Comparison of ENCODE assay signal across 9 cellular contexts in genomic region chr3:9947025-9947995, GRCh38. TPM values are rescaled to one million over a fixed set of nuclear protein-coding genes. Genes with fewer than 3 reads are reported as not detected.
DNase-seq lines count a peak whose midpoint lies in the region; ATAC-seq, FAIRE-seq and TF ChIP-seq lines count a peak whose summit lies in the region.
"Had no signal": no experiment of that assay in that cellular context is flagged by ENCODE, and none has a peak within 500 bp of the region (broad histone marks: within the 10 kb centered on the region; RNA-seq: fewer than 3 reads in every experiment).

No MANE protein-coding gene starts in this region.

- no peak for TF ChIP-seq POLR2A in GM12892 (IDR thresholded peaks at IDR 0.05; ENCODE audit: low read depth, low read length)

- peak overlapping the region; percentile 29 for H3K4me3 ChIP-seq in parathyroid adenoma (ENCODE audit: low read depth, low read length)

- H3K9ac ChIP-seq in parathyroid adenoma, result no peak overlapping the region

- TF ChIP-seq CTCF in parathyroid adenoma (IDR thresholded peaks at IDR 0.05), result no peak

- H3K9me3 Mint-ChIP-seq in activated naive CD4-positive, alpha-beta T cell treated with anti-CD3 and anti-CD28 coated beads, Interleukin-2, amount 10 ng/mL, durations not matched to agents 7 days and 5 days, result no peaks in the 10 kb centered on the region
- no peaks in the 10 kb centered on the region for H3K9me3 Mint-ChIP-seq in activated T-helper 2 cell treated with anti-CD3 and anti-CD28 coated beads, Interferon-gamma antibody, Interleukin-2, Interleukin-4, amounts not matched to agents 10 μg/mL and 5 μg/mL and 100 μg/mL, durations not matched to agents 14 hours and 24 hours and 36 hours
- H3K9me3 Mint-ChIP-seq: T-helper 1 cell treated with Interleukin-12 subunit alpha and Interleukin-12 subunit beta and Interleukin-4 antibody, amounts not matched to agents 30 μg/mL and 1 μg/mL, for 36 hours had no signal

- no peak for FAIRE-seq in GM12892 (lab: Jason Lieb, UNC)

- no peak overlapping the region for H3K27ac Mint-ChIP-seq in activated naive CD4-positive, alpha-beta T cell treated with anti-CD3 and anti-CD28 coated beads, Interleukin-2, amount 10 ng/mL, durations not matched to agents 7 days and 5 days
- H3K27ac Mint-ChIP-seq in activated T-helper 2 cell treated with anti-CD3 and anti-CD28 coated beads, Interferon-gamma antibody, Interleukin-2, Interleukin-4, amounts not matched to agents 10 μg/mL and 5 μg/mL and 100 μg/mL, durations not matched to agents 14 hours and 24 hours and 36 hours, result no peak overlapping the region

- no peak overlapping the region for H3K4me3 Mint-ChIP-seq in activated naive CD4-positive, alpha-beta T cell treated with anti-CD3 and anti-CD28 coated beads, Interleukin-2, amount 10 ng/mL, durations not matched to agents 7 days and 5 days
- H3K4me3 Mint-ChIP-seq in activated T-helper 2 cell treated with anti-CD3 and anti-CD28 coated beads, Interferon-gamma antibody, Interleukin-2, Interleukin-4, amounts not matched to agents 10 μg/mL and 5 μg/mL and 100 μg/mL, durations not matched to agents 14 hours and 24 hours and 36 hours (ENCODE audit: low read depth), result no peak overlapping the region

- H3K27me3 Mint-ChIP-seq in activated naive CD4-positive, alpha-beta T cell treated with anti-CD3 and anti-CD28 coated beads, Interleukin-2, amount 10 ng/mL, durations not matched to agents 7 days and 5 days, result no peaks in the 10 kb centered on the region
- no peaks in the 10 kb centered on the region for H3K27me3 Mint-ChIP-seq in activated T-helper 2 cell treated with anti-CD3 and anti-CD28 coated beads, Interferon-gamma antibody, Interleukin-2, Interleukin-4, amounts not matched to agents 10 μg/mL and 5 μg/mL and 100 μg/mL, durations not matched to agents 14 hours and 24 hours and 36 hours (ENCODE audit: low read depth)

- no peaks in the 10 kb centered on the region for H3K9me3 ChIP-seq in parathyroid adenoma (ENCODE audit: control insufficient read depth, low read length)

- H3K27ac ChIP-seq in parathyroid adenoma, result no peak overlapping the region

- intact Hi-C loops in Right ventricle myocardium inferior (cut with DNase I), result no loop called here
- intact Hi-C loops in activated T-helper 2 cell treated with anti-CD3 and anti-CD28 coated beads, Interferon-gamma antibody, Interleukin-2, Interleukin-4, amounts not matched to agents 10 μg/mL and 5 μg/mL and 100 μg/mL, durations not matched to agents 14 hours and 24 hours and 36 hours (cut with micrococcal nuclease), result loop anchor here (2.0 kb wide), 1 partner anchor 15 kb away; the partner anchor contains the start of gene CRELD1

- peaks cover 23% of the 10 kb centered on the region for H3K4me1 Mint-ChIP-seq in activated naive CD4-positive, alpha-beta T cell treated with anti-CD3 and anti-CD28 coated beads, Interleukin-2, amount 10 ng/mL, durations not matched to agents 7 days and 5 days
- H3K4me1 Mint-ChIP-seq in activated T-helper 2 cell treated with anti-CD3 and anti-CD28 coated beads, Interferon-gamma antibody, Interleukin-2, Interleukin-4, amounts not matched to agents 10 μg/mL and 5 μg/mL and 100 μg/mL, durations not matched to agents 14 hours and 24 hours and 36 hours (ENCODE audit: low read depth), result peaks cover 15% of the 10 kb centered on the region

- ATAC-seq in HG02678 (IDR thresholded peaks at IDR 0.05; ENCODE audit: unreplicated experiment) (peak; percentile 25), Right ventricle myocardium inferior (peak; percentile 87)

- H3K36me3 Mint-ChIP-seq in activated naive CD4-positive, alpha-beta T cell treated with anti-CD3 and anti-CD28 coated beads, Interleukin-2, amount 10 ng/mL, durations not matched to agents 7 days and 5 days, result peaks cover 4% of the 10 kb centered on the region
- H3K36me3 Mint-ChIP-seq in activated T-helper 2 cell treated with anti-CD3 and anti-CD28 coated beads, Interferon-gamma antibody, Interleukin-2, Interleukin-4, amounts not matched to agents 10 μg/mL and 5 μg/mL and 100 μg/mL, durations not matched to agents 14 hours and 24 hours and 36 hours (ENCODE audit: low read depth), result peaks cover 18% of the 10 kb centered on the region

- CTCF ChIA-PET in activated naive CD4-positive, alpha-beta T cell treated with anti-CD3 and anti-CD28 coated beads, Interleukin-2, amount 10 ng/mL, durations not matched to agents 7 days and 5 days (lab: Charles Lee), result interaction anchor here (0.7 to 5.4 kb wide), 10 partner anchors 8 to 121 kb away, joined by 3 to 62 read pairs (median 4); partner anchors contain the start of genes CRELD1, EMC3 and RPUSD3

- no peaks in the 10 kb centered on the region for H3K36me3 ChIP-seq in parathyroid adenoma (ENCODE audit: control insufficient read depth, insufficient read depth, low read length)

- DNase-seq in T1000 (lab: John Stamatoyannopoulos, UW), result peak; percentile 78
- DNase-seq in Right ventricle myocardium inferior (ENCODE audit: missing footprints), result peak; percentile 84
- DNase-seq in SIG-M5 (lab: John Stamatoyannopoulos, UW), result no peak
- no peak for DNase-seq in activated naive CD4-positive, alpha-beta T cell treated with anti-CD3 and anti-CD28 coated beads, Interleukin-2, amount 10 ng/mL, durations not matched to agents 7 days and 5 days
- DNase-seq in activated T-helper 2 cell treated with anti-CD3 and anti-CD28 coated beads, Interferon-gamma antibody, Interleukin-2, Interleukin-4, amounts not matched to agents 10 μg/mL and 5 μg/mL and 100 μg/mL, durations not matched to agents 14 hours and 24 hours and 36 hours (ENCODE audit: low spot score), result no peak
- DNase-seq in GM12892 (ENCODE audit: insufficient read length), result no peak

- no peaks in the 10 kb centered on the region for H3K79me2 ChIP-seq in parathyroid adenoma

- H3K27me3 ChIP-seq in parathyroid adenoma (ENCODE audit: control insufficient read depth, insufficient read depth, low read length), result no peaks in the 10 kb centered on the region

- H3K4me1 ChIP-seq in parathyroid adenoma, result peaks cover 5% of the 10 kb centered on the region

- peak overlapping the region; percentile 35 for H3K4me2 ChIP-seq in parathyroid adenoma (ENCODE audit: low read length)

- H2AFZ ChIP-seq in parathyroid adenoma, result no peak overlapping the region

RNA-seq across cellular contexts. Expression of gene PRRT3, which starts 4.9 kb away (rescaled TPM):
- total RNA-seq in Right ventricle myocardium inferior, result 0.57 TPM
- 10.7 and 11.3 TPM in 2 replicates for total RNA-seq in activated T-helper 2 cell treated with anti-CD3 and anti-CD28 coated beads, Interferon-gamma antibody, Interleukin-2, Interleukin-4, amounts not matched to agents 10 μg/mL and 5 μg/mL and 100 μg/mL, durations not matched to agents 14 hours and 24 hours and 36 hours
- 6.7 TPM for polyA plus RNA-seq in GM12892 (2012; ENCODE audit: missing spikeins)

RNA-seq across cellular contexts. Expression of gene CRELD1, which starts 13.7 kb away (rescaled TPM):
- 67.5 TPM for total RNA-seq in Right ventricle myocardium inferior
- total RNA-seq in activated T-helper 2 cell treated with anti-CD3 and anti-CD28 coated beads, Interferon-gamma antibody, Interleukin-2, Interleukin-4, amounts not matched to agents 10 μg/mL and 5 μg/mL and 100 μg/mL, durations not matched to agents 14 hours and 24 hours and 36 hours, result 22.9 and 24.0 TPM in 2 replicates
- polyA plus RNA-seq in GM12892 (2012; ENCODE audit: missing spikeins), result 16.0 TPM

RNA-seq across cellular contexts. Expression of gene IL17RC, which starts 30.4 kb away (rescaled TPM):
- 33.7 TPM for total RNA-seq in Right ventricle myocardium inferior
- 0.27 and 0.48 TPM in 2 replicates for total RNA-seq in activated T-helper 2 cell treated with anti-CD3 and anti-CD28 coated beads, Interferon-gamma antibody, Interleukin-2, Interleukin-4, amounts not matched to agents 10 μg/mL and 5 μg/mL and 100 μg/mL, durations not matched to agents 14 hours and 24 hours and 36 hours
- polyA plus RNA-seq in GM12892 (2012; ENCODE audit: missing spikeins), result 0.59 TPM

RNA-seq across cellular contexts. Expression of gene EMC3, which starts 39.3 kb away (rescaled TPM):
- 108 TPM for total RNA-seq in Right ventricle myocardium inferior
- 35.9 and 43.5 TPM in 2 replicates for total RNA-seq in activated T-helper 2 cell treated with anti-CD3 and anti-CD28 coated beads, Interferon-gamma antibody, Interleukin-2, Interleukin-4, amounts not matched to agents 10 μg/mL and 5 μg/mL and 100 μg/mL, durations not matched to agents 14 hours and 24 hours and 36 hours
- polyA plus RNA-seq in GM12892 (2012; ENCODE audit: missing spikeins), result 41.1 TPM

RNA-seq across cellular contexts. Expression of gene IL17RE, which starts 44.7 kb away (rescaled TPM):
- 0.78 TPM for total RNA-seq in Right ventricle myocardium inferior
- total RNA-seq in activated T-helper 2 cell treated with anti-CD3 and anti-CD28 coated beads, Interferon-gamma antibody, Interleukin-2, Interleukin-4, amounts not matched to agents 10 μg/mL and 5 μg/mL and 100 μg/mL, durations not matched to agents 14 hours and 24 hours and 36 hours, result 0.78 and 1.0 TPM in 2 replicates
- polyA plus RNA-seq in GM12892 (2012; ENCODE audit: missing spikeins), result 0.17 TPM

Comparison
In these comparisons a context has a peak if more than half of its experiments do, and no peak if none do; other contexts are left out.
1. DNase-seq: peak in T1000 (single experiment) and Right ventricle myocardium inferior (single experiment); none in SIG-M5 (single experiment), activated naive CD4-positive, alpha-beta T cell treated with anti-CD3 and anti-CD28 coated beads, Interleukin-2, amount 10 ng/mL, durations not matched to agents 7 days and 5 days (single experiment), activated T-helper 2 cell treated with anti-CD3 and anti-CD28 coated beads, Interferon-gamma antibody, Interleukin-2, Interleukin-4, amounts not matched to agents 10 μg/mL and 5 μg/mL and 100 μg/mL, durations not matched to agents 14 hours and 24 hours and 36 hours (single experiment) and GM12892 (single experiment).
2. RNA of gene IL17RC, which starts 30.4 kb away (total RNA-seq): 33.7 TPM in Right ventricle myocardium inferior (single experiment); 0.27 to 0.48 TPM in activated T-helper 2 cell treated with anti-CD3 and anti-CD28 coated beads, Interferon-gamma antibody, Interleukin-2, Interleukin-4, amounts not matched to agents 10 μg/mL and 5 μg/mL and 100 μg/mL, durations not matched to agents 14 hours and 24 hours and 36 hours; every median in the first group is over 10 times any median in the second.